In genomic region chr1:87159378-87159915, GRCh38 we compare ENCODE assay signal across 6 cellular contexts.
"Had no signal": no experiment of that assay in that cellular context is flagged by ENCODE, and none has a peak within 500 bp of the region (broad histone marks: within the 10 kb centered on the region; RNA-seq: fewer than 3 reads in every experiment).

No MANE protein-coding gene starts in this region.

- DNase-seq: GM23248, GOT3, H7, HFFc6 had no signal

- ATAC-seq: HCT116, HepG2 had no signal
